1 cellular context compared by ENCODE assay signal in genomic region chr13:110173247-110173818, GRCh38.
TF ChIP-seq lines count a peak whose summit lies in the region.

No MANE protein-coding gene starts in this region.

TF ChIP-seq in IMR-90, 13 proteins besides CTCF, POLR2A, EP300 and RAD21 (continued from another document):
- TF ChIP-seq ELK1 (IDR thresholded peaks at IDR 0.05; ENCODE audit: borderline replicate concordance, low read depth, low read length) (no peak), RFX5 (IDR thresholded peaks at IDR 0.05; ENCODE audit: low read depth, low read length) (no peak), NFE2L2 (IDR thresholded peaks at IDR 0.05; ENCODE audit: low read depth, low read length) (no peak), CHD1 (IDR thresholded peaks at IDR 0.05; ENCODE audit: low read depth, low read length) (no peak), USF2 (IDR thresholded peaks at IDR 0.05; ENCODE audit: low read depth, low read length) (no peak)
